In the genomic region with DNA sequence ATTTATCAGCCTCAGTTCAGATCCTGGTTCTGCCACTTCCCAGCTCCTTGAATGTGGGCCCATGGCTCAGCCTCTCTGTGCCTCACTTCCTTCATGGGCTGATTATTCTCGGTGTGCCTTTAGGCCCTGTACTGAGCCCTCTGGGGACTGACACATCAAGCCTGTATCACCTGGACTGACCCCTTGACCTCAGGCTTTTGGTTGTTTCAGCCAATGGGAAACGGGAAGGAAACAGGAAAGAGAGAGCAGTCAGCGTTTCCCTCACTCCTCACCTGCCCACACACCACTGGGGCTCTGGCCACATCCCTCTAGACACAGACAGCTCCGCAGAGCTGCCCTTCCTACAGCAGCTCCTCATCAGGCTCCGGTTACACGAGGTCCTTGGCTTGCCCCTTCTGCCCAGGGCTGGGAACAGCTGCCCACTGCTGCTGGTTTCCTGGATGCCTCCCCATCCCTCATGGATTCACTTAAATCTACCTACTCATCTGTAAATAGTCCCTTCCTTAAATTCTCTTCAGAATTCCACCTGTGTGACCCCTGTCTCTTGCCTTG, we compare ENCODE assay signal across 16 cellular contexts. TPM values are rescaled to one million over a fixed set of nuclear protein-coding genes. Genes with fewer than 3 reads are reported as not detected.
A peak's percentile ranks its signal among the peaks of the same experiment; 100 is the strongest.
DNase-seq lines count a peak whose midpoint lies in the region; ATAC-seq and TF ChIP-seq lines count a peak whose summit lies in the region.
"Had no signal": no experiment of that assay in that cellular context is flagged by ENCODE, and none has a peak within 500 bp of the region (broad histone marks: within the 10 kb centered on the region; RNA-seq: fewer than 3 reads in every experiment).

No MANE protein-coding gene starts in this region.

- no peaks in the 10 kb centered on the region for H3K36me3 ChIP-seq in body of pancreas (replicated peaks in 1 of 2; ENCODE audit: insufficient read depth in 1 of 2, low read depth in 2 of 2)
- no peaks in the 10 kb centered on the region for H3K36me3 ChIP-seq in ovary
- H3K36me3 ChIP-seq: left lung, upper lobe of left lung had no signal

- no peaks in the 10 kb centered on the region for H3K27me3 ChIP-seq in body of pancreas
- H3K27me3 ChIP-seq in ovary = no peaks in the 10 kb centered on the region
- H3K27me3 ChIP-seq: left lung, upper lobe of left lung had no signal

- H3K27ac ChIP-seq in body of pancreas (peak overlapping the region; percentile 81 to 88 (median 86)), ovary (no peak overlapping the region)
- H3K27ac ChIP-seq: 22Rv1 had no signal

- peak; percentile 68 for DNase-seq in DMS79 treated with DMSO at 0.1 percent for 48 hours (lab: John Stamatoyannopoulos, UW)
- no peak for DNase-seq in DMS79 (lab: John Stamatoyannopoulos, UW)
- DNase-seq in KG1 (lab: John Stamatoyannopoulos, UW) = peak; percentile 51
- peak in 2 of 4 donors; percentile 13 to 20 for DNase-seq in body of pancreas
- peak; percentile 67 for DNase-seq in myocyte (ENCODE audit: low read depth)
- no peak for DNase-seq in activated T-cell treated with anti-CD3 and anti-CD28 coated beads for 4 hours
- no peak for DNase-seq in ovary
- no peak for DNase-seq in GM19238 (ENCODE audit: insufficient read length, low spot score)
- DNase-seq: activated CD4-positive, alpha-beta T cell treated with anti-CD3 and anti-CD28 coated beads, Interleukin-2, amount 50 U/mL, for 4 hours; hypothalamus; natural killer cell; stimulated activated CD4-positive, alpha-beta T cell treated with anti-CD3 and anti-CD28 coated beads, Interleukin-4, amount 100 ng/mL, for 1 hour had no signal

- no peaks in the 10 kb centered on the region for H3K9me3 ChIP-seq in body of pancreas
- no peaks in the 10 kb centered on the region for H3K9me3 ChIP-seq in ovary
- H3K9me3 ChIP-seq: left lung, upper lobe of left lung had no signal

- TF ChIP-seq CTCF in body of pancreas (IDR thresholded peaks at IDR 0.05) (no peak), ovary (IDR thresholded peaks at IDR 0.05) (no peak)

- WGBS in body of pancreas, 2 donors = 63 to 67% methylated on average over 6 of the region's 6 CpGs
- WGBS in ovary, 3 donors = 68 to 86% (median 80%) methylated on average over 6 of the region's 6 CpGs

- H3K4me1 ChIP-seq in body of pancreas (peaks cover 56% of the 10 kb centered on the region), ovary (ENCODE audit: insufficient read depth) (peaks cover 2% of the 10 kb centered on the region)

- intact Hi-C loops in body of pancreas (cut with DNase I) (no loop called here), ovary (cut with DNase I) (no loop called here)

- TF ChIP-seq POLR2A in body of pancreas (IDR thresholded peaks at IDR 0.05) = no peak
- no peak for TF ChIP-seq POLR2A in ovary (IDR thresholded peaks at IDR 0.05)

- no peak for TF ChIP-seq EP300 in ovary (IDR thresholded peaks at IDR 0.05)

- H3K4me3 ChIP-seq in body of pancreas (no peak overlapping the region), ovary (no peak overlapping the region)
- H3K4me3 ChIP-seq: left lung had no signal

- ATAC-seq in body of pancreas = no peak
- ATAC-seq: sciatic nerve had no signal

RNA-seq across cellular contexts. Expression of gene ITPR2, which starts 37.0 kb away (rescaled TPM):
- total RNA-seq in body of pancreas (10 to 100 TPM; 37.4 to 92.9 TPM), myocyte (5.8 and 8.9 TPM in 2 replicates), ovary (10 to 100 TPM; 23.7 to 51.1 (median 33.9) TPM)
- polyA plus RNA-seq in myocyte (2012) = 1.9 TPM
- 10 to 100 TPM in 1 of 2 donors, 1 to 10 TPM in 1; 5.9 to 14.2 TPM for polyA plus RNA-seq in ovary

Comparison
In these comparisons a context has a peak if more than half of its experiments do, and no peak if none do; other contexts are left out.
1. DNase-seq: peak in DMS79 treated with DMSO at 0.1 percent for 48 hours (single experiment), KG1 (single experiment) and myocyte (single experiment); none in DMS79 (single experiment), activated T-cell treated with anti-CD3 and anti-CD28 coated beads for 4 hours (single experiment), ovary (0 of 5) and GM19238 (single experiment).
2. H3K27ac ChIP-seq: peak in body of pancreas (4 of 4); none in ovary (0 of 2).